ENCODE assay signal across 11 cellular contexts in genomic region chr6:85592044-85592443, GRCh38. TPM values are rescaled to one million over a fixed set of nuclear protein-coding genes. Genes with fewer than 3 reads are reported as not detected.
DNase-seq lines count a peak whose midpoint lies in the region; ATAC-seq and TF ChIP-seq lines count a peak whose summit lies in the region.
"Had no signal": no experiment of that assay in that cellular context is flagged by ENCODE, and none has a peak within 500 bp of the region (broad histone marks: within the 10 kb centered on the region; RNA-seq: fewer than 3 reads in every experiment).

No MANE protein-coding gene starts in this region.

- H3K36me3 Mint-ChIP-seq in activated T-cell treated with anti-CD3 and anti-CD28 coated beads, Interleukin-2, amount 50 U/mL, for 4 hours (ENCODE audit: insufficient read depth): peaks cover 6% of the 10 kb centered on the region
- peaks cover 25% of the 10 kb centered on the region for H3K36me3 Mint-ChIP-seq in activated B cell treated with CpG ODN at 0.5 μM for 24 hours (ENCODE audit: low read depth)

- H3K4me3 ChIP-seq in fibroblast of villous mesenchyme (ENCODE audit: low read depth, low read length) (peak overlapping the region; percentile 82), tibial nerve (peak overlapping the region in 1 of 4 donors; percentile 75)

- H3K36me3 ChIP-seq in tibial nerve: peaks cover 0 to 11% (median 0%) of the 10 kb centered on the region in 3 donors

- 94 to 95% methylated on average over 2 of the region's 2 CpGs for WGBS in tibial nerve, 2 donors

- POLR2A ChIA-PET in activated B cell treated with CpG ODN at 0.5 μM for 24 hours (lab: Charles Lee): interaction anchor here (5.3 to 9.2 kb wide), 2 partner anchors 49 to 86 kb away, joined by 78 to 127 read pairs; partner anchors contain the start of gene SYNCRIP

- TF ChIP-seq EP300 in tibial nerve (IDR thresholded peaks at IDR 0.05): no peak

- no peaks in the 10 kb centered on the region for H3K9me3 ChIP-seq in tibial nerve

- intact Hi-C loops in activated B cell treated with CpG ODN at 0.5 μM for 24 hours (cut with micrococcal nuclease): no loop called here

- H3K4me3 Mint-ChIP-seq in activated T-cell treated with anti-CD3 and anti-CD28 coated beads, Interleukin-2, amount 50 U/mL, for 4 hours: peak overlapping the region; percentile 92
- peak overlapping the region; percentile 99 for H3K4me3 Mint-ChIP-seq in activated B cell treated with CpG ODN at 0.5 μM for 24 hours
- peak overlapping the region; percentile 94 to 99 for H3K4me3 Mint-ChIP-seq in stimulated activated naive CD8-positive, alpha-beta T cell treated with anti-CD3 and anti-CD28 coated beads, Interleukin-15, amount 100 ng/mL, for 72 hours

- no peaks in the 10 kb centered on the region for H3K9me3 Mint-ChIP-seq in activated T-cell treated with anti-CD3 and anti-CD28 coated beads, Interleukin-2, amount 50 U/mL, for 4 hours
- no peaks in the 10 kb centered on the region for H3K9me3 Mint-ChIP-seq in activated B cell treated with CpG ODN at 0.5 μM for 24 hours
- peaks cover 4 to 6% of the 10 kb centered on the region in 2 donors for H3K9me3 Mint-ChIP-seq in stimulated activated naive CD8-positive, alpha-beta T cell treated with anti-CD3 and anti-CD28 coated beads, Interleukin-15, amount 100 ng/mL, for 72 hours

- H3K27me3 ChIP-seq in tibial nerve: no peaks in the 10 kb centered on the region

- peak overlapping the region; percentile 98 for H3K27ac Mint-ChIP-seq in activated B cell treated with CpG ODN at 0.5 μM for 24 hours
- H3K27ac Mint-ChIP-seq in stimulated activated naive CD8-positive, alpha-beta T cell treated with anti-CD3 and anti-CD28 coated beads, Interleukin-15, amount 100 ng/mL, for 72 hours: peak overlapping the region; percentile 4 to 89

- ATAC-seq in activated T-cell treated with anti-CD3 and anti-CD28 coated beads, Interleukin-2, amount 50 U/mL, for 4 hours: no peak
- ATAC-seq in activated B cell treated with CpG ODN at 0.5 μM for 24 hours (ENCODE audit: low read depth) (no peak), HG03175 (IDR thresholded peaks at IDR 0.05; ENCODE audit: unreplicated experiment) (no peak)
- no peak for ATAC-seq in stimulated activated naive CD8-positive, alpha-beta T cell treated with anti-CD3 and anti-CD28 coated beads, Interleukin-15, amount 100 ng/mL, for 72 hours

- H3K27me3 Mint-ChIP-seq in activated T-cell treated with anti-CD3 and anti-CD28 coated beads, Interleukin-2, amount 50 U/mL, for 4 hours (ENCODE audit: low read depth): no peaks in the 10 kb centered on the region
- no peaks in the 10 kb centered on the region for H3K27me3 Mint-ChIP-seq in activated B cell treated with CpG ODN at 0.5 μM for 24 hours
- H3K27me3 Mint-ChIP-seq in stimulated activated naive CD8-positive, alpha-beta T cell treated with anti-CD3 and anti-CD28 coated beads, Interleukin-15, amount 100 ng/mL, for 72 hours: no peaks in the 10 kb centered on the region

- H3K4me1 ChIP-seq in tibial nerve: peaks cover 5 to 25% (median 13%) of the 10 kb centered on the region in 4 donors

- TF ChIP-seq POLR2A in tibial nerve (IDR thresholded peaks at IDR 0.05): no peak

- H3K4me1 Mint-ChIP-seq in activated T-cell treated with anti-CD3 and anti-CD28 coated beads, Interleukin-2, amount 50 U/mL, for 4 hours (ENCODE audit: low read depth): peaks cover 44% of the 10 kb centered on the region
- peaks cover 47% of the 10 kb centered on the region for H3K4me1 Mint-ChIP-seq in activated B cell treated with CpG ODN at 0.5 μM for 24 hours
- H3K4me1 Mint-ChIP-seq in stimulated activated naive CD8-positive, alpha-beta T cell treated with anti-CD3 and anti-CD28 coated beads, Interleukin-15, amount 100 ng/mL, for 72 hours: peaks cover 46% of the 10 kb centered on the region

- TF ChIP-seq CTCF in activated B cell treated with CpG ODN at 0.5 μM for 24 hours (IDR thresholded peaks at IDR 0.05) (no peak), fibroblast of villous mesenchyme (IDR thresholded peaks at IDR 0.05; ENCODE audit: insufficient read depth, low read depth, low read length) (no peak), tibial nerve (IDR thresholded peaks at IDR 0.05) (no peak)

- H3K27ac ChIP-seq in tibial nerve: no peak overlapping the region

- no peak for DNase-seq in activated T-cell treated with anti-CD3 and anti-CD28 coated beads, Interleukin-2, amount 50 U/mL, for 4 hours
- no peak for DNase-seq in activated T-cell treated with anti-CD3 and anti-CD28 coated beads, Interleukin-2, amount 50 U/mL, for 1 hour
- DNase-seq in activated B cell treated with CpG ODN at 0.5 μM for 24 hours: no peak
- DNase-seq in fibroblast of villous mesenchyme (ENCODE audit: low read depth): no peak
- no peak for DNase-seq in stimulated activated naive CD8-positive, alpha-beta T cell treated with anti-CD3 and anti-CD28 coated beads, Interleukin-15, amount 100 ng/mL, for 72 hours
- no peak for DNase-seq in tibial nerve (ENCODE audit: low spot score in 2 of 2)
- no peak for DNase-seq in NCI-H146 treated with DMSO at 0.1 percent for 48 hours (lab: John Stamatoyannopoulos, UW; ENCODE audit: unreplicated experiment)
- DNase-seq: activated CD4-positive, CD25-positive, alpha-beta regulatory T cell; C1 segment of cervical spinal cord; NCI-H69 had no signal

- CTCF ChIA-PET in activated B cell treated with CpG ODN at 0.5 μM for 24 hours (lab: Charles Lee): no interaction called here

RNA-seq across cellular contexts. Expression of gene SNX14, which starts 1.6 kb away (rescaled TPM):
- 10 to 100 TPM; 21.1 to 30.2 (median 25.7) TPM for total RNA-seq in activated T-cell treated with anti-CD3 and anti-CD28 coated beads, Interleukin-2, amount 50 U/mL, for 4 hours
- total RNA-seq in activated B cell treated with CpG ODN at 0.5 μM for 24 hours (61.6 and 70.8 TPM in 2 replicates), fibroblast of villous mesenchyme (113 and 151 TPM in 2 replicates), tibial nerve (10 to 100 TPM; 50.8 to 97.3 (median 76.9) TPM)

RNA-seq across cellular contexts. Expression of gene SYNCRIP, which starts 50.6 kb away (rescaled TPM):
- 100 to 1,000 TPM; 248 to 285 (median 283) TPM for total RNA-seq in activated T-cell treated with anti-CD3 and anti-CD28 coated beads, Interleukin-2, amount 50 U/mL, for 4 hours
- 119 and 122 TPM in 2 replicates for total RNA-seq in activated B cell treated with CpG ODN at 0.5 μM for 24 hours
- total RNA-seq in fibroblast of villous mesenchyme: 56.7 and 68.7 TPM in 2 replicates
- 10 to 100 TPM; 51.5 to 64.7 (median 53.2) TPM for total RNA-seq in tibial nerve
